In the genomic region with DNA sequence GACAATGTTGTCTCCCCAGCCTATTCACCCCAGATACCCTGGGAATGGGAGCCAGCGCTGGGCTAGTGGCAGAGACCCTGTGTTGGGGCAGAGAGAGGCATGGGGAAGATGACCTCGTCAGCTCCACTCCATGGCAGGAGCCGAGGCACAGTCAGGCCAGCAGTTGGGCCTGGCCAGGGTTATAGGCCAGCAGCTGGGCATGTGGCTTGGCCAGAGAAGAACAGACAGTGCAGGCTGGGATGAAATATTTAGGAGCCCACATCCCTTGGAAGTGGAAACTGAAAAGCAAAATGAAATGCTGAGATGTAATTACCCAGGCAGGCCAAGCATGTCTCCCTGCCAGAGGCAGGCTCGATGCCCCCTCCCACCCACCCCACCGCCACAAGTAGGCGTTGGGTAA, we compare ENCODE assay signal across 3 cellular contexts.
"Had no signal": no experiment of that assay in that cellular context is flagged by ENCODE, and none has a peak within 500 bp of the region (broad histone marks: within the 10 kb centered on the region; RNA-seq: fewer than 3 reads in every experiment).

No MANE protein-coding gene starts in this region.

- ATAC-seq: GM12878 had no signal

- DNase-seq: GDM1, GF-D8 had no signal

- H3K4me3 ChIP-seq: GM12878 had no signal
